Comparison of ENCODE assay signal across 8 cellular contexts in the genomic region with DNA sequence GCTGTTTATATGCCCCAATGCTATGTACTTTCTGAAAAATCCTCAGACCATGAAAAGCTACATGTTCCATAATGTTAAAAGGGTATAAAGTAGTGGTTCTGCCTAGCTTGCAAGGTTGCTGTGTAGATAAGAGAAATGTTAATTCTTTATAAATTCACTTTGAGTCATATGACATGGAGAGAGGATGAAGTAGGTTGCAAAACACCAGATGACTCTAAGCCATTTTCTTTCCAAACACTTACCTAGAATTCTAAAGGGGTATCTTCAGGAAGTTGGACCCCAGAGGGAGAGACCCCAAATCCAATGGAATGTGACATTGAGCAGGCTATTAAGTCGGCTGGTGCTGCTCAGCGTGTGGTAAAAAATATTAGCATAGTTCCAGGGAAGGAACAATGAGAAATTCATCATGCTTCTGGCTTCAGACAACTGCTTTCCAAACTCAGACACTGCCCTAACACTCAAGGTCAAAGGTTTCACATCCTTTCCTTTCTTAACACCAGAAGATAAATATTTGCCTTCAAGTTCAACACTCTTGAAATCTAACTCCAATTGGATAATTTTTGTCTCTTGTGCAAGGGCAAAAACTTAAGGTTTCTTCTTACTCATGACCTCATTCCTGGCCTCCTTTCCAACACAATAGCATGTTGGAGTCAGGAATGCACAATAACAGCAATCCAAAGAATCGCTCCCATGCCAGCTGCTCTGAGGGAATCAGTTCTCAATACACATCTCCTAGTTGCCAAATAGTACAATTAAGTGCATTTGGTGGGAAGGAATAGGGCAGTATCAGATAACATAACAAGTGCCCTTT.
DNase-seq lines count a peak whose midpoint lies in the region; ATAC-seq and TF ChIP-seq lines count a peak whose summit lies in the region.

No MANE protein-coding gene starts in this region.

- H3K36me3 ChIP-seq in BJ (ENCODE audit: control insufficient read depth, insufficient read depth, low read length), result no peaks in the 10 kb centered on the region

- CTCF ChIA-PET in BJ (lab: Yijun Ruan, JAX), result interaction anchor here (0.5 to 1.9 kb wide), 3 partner anchors 10 to 525 kb away, joined by 3 to 6 read pairs (median 3); no protein-coding TSS in a partner anchor
- CTCF ChIA-PET in RWPE1 (lab: Yijun Ruan, JAX), result interaction anchor here (0.5 kb wide), 1 partner anchor 240 kb away, joined by 5 read pairs; no protein-coding TSS in a partner anchor

- POLR2A ChIA-PET in BJ (lab: Charles Lee) (no interaction called here), RWPE1 (lab: Yijun Ruan, JAX; ENCODE audit: low non-redundant PET) (no interaction called here)

- no peak for TF ChIP-seq CTCF in BJ (IDR thresholded peaks at IDR 0.05; ENCODE audit: insufficient read depth, low read depth, low read length)
- no peak for TF ChIP-seq CTCF in RWPE1 (conservative IDR thresholded peaks at IDR 0.05; ENCODE audit: low read depth)
- no peak for TF ChIP-seq CTCF in fibroblast of mammary gland (conservative IDR thresholded peaks at IDR 0.05; ENCODE audit: control insufficient read depth, insufficient read depth, low read depth, low read length)
- no peak for TF ChIP-seq CTCF in omental fat pad (IDR thresholded peaks at IDR 0.05)

- no peak overlapping the region for H3K4me3 ChIP-seq in BJ (ENCODE audit: low read depth, low read length)
- H3K4me3 ChIP-seq in fibroblast of mammary gland (ENCODE audit: control insufficient read depth, low read depth, low read length), result no peak overlapping the region

- peak; percentile 82 for ATAC-seq in omental fat pad (ENCODE audit: low FRiP score)
- ATAC-seq in HG03521 (IDR thresholded peaks at IDR 0.05; ENCODE audit: unreplicated experiment), result no peak

- no peaks in the 10 kb centered on the region for H3K27me3 ChIP-seq in BJ (ENCODE audit: control insufficient read depth, insufficient read depth, low read length)

- no peak overlapping the region for H3K27ac ChIP-seq in RWPE1

- peak; percentile 69 for DNase-seq in BJ (ENCODE audit: low read depth)
- DNase-seq in RWPE1 (ENCODE audit: low spot score), result peak; percentile 66
- DNase-seq in fibroblast of mammary gland (ENCODE audit: low read depth), result peak; percentile 93
- DNase-seq in omental fat pad (ENCODE audit: low spot score), result no peak
- no peak for DNase-seq in NCI-H345 (lab: John Stamatoyannopoulos, UW)
- no peak for DNase-seq in SHP77 treated with DMSO at 0.1 percent for 48 hours (lab: John Stamatoyannopoulos, UW)
- DNase-seq in HK-2 (ENCODE audit: unreplicated experiment), result no peak

Comparison
In these comparisons a context has a peak if more than half of its experiments do, and no peak if none do; other contexts are left out.
1. DNase-seq: peak in BJ (single experiment), RWPE1 (single experiment) and fibroblast of mammary gland (single experiment); none in omental fat pad (single experiment), NCI-H345 (single experiment), SHP77 treated with DMSO at 0.1 percent for 48 hours (single experiment) and HK-2 (single experiment).